Comparison of ENCODE assay signal across 1 cellular context in genomic region chr3:98039322-98040024, GRCh38.
A peak's percentile ranks its signal among the peaks of the same experiment; 100 is the strongest.
TF ChIP-seq lines count a peak whose summit lies in the region.

No MANE protein-coding gene starts in this region.

TF ChIP-seq in HepG2, 621 proteins besides CTCF, POLR2A, EP300 and RAD21 (continued from another document):
- no peak for TF ChIP-seq PRDM4 (CRISPR knock-in tag; IDR thresholded peaks at IDR 0.05; ENCODE audit: borderline replicate concordance)
- TF ChIP-seq ZNF569 (CRISPR knock-in tag; IDR thresholded peaks at IDR 0.05; ENCODE audit: borderline replicate concordance): no peak
- no peak for TF ChIP-seq HMGA1 (CRISPR knock-in tag; conservative IDR thresholded peaks at IDR 0.05)
- no peak for TF ChIP-seq ZNF615 (CRISPR knock-in tag; IDR thresholded peaks at IDR 0.05; ENCODE audit: borderline replicate concordance)
- TF ChIP-seq KLF6 (CRISPR knock-in tag; IDR thresholded peaks at IDR 0.05): 0 out of 2 replicates have a peak, but pooled peaks have one; percentile 51
- TF ChIP-seq ELF3 (CRISPR knock-in tag; IDR thresholded peaks at IDR 0.05): peak; percentile 23; the same call in 1 of the 2 replicates
- TF ChIP-seq, protein P1, sequence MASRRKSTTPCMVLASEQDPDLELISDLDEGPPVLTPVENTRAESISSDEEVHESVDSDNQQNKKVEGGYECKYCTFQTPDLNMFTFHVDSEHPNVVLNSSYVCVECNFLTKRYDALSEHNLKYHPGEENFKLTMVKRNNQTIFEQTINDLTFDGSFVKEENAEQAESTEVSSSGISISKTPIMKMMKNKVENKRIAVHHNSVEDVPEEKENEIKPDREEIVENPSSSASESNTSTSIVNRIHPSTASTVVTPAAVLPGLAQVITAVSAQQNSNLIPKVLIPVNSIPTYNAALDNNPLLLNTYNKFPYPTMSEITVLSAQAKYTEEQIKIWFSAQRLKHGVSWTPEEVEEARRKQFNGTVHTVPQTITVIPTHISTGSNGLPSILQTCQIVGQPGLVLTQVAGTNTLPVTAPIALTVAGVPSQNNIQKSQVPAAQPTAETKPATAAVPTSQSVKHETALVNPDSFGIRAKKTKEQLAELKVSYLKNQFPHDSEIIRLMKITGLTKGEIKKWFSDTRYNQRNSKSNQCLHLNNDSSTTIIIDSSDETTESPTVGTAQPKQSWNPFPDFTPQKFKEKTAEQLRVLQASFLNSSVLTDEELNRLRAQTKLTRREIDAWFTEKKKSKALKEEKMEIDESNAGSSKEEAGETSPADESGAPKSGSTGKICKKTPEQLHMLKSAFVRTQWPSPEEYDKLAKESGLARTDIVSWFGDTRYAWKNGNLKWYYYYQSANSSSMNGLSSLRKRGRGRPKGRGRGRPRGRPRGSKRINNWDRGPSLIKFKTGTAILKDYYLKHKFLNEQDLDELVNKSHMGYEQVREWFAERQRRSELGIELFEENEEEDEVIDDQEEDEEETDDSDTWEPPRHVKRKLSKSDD (CRISPR knock-in tag; IDR thresholded peaks at IDR 0.05; ENCODE audit: low read depth): no peak
- 0 out of 2 replicates have a peak, but pooled peaks have one; percentile 20 for TF ChIP-seq RXRB (CRISPR knock-in tag; IDR thresholded peaks at IDR 0.05; ENCODE audit: borderline replicate concordance)
- TF ChIP-seq SMC3 (IDR thresholded peaks at IDR 0.05; ENCODE audit: low read length): peak; percentile 51
- 0 out of 2 replicates have a peak, but pooled peaks have one; percentile 55 for TF ChIP-seq KLF11 (CRISPR knock-in tag; IDR thresholded peaks at IDR 0.05)
- TF ChIP-seq CENPT (CRISPR knock-in tag; IDR thresholded peaks at IDR 0.05; ENCODE audit: low read depth): no peak
- peak; percentile 18; the same call in 1 of the 2 replicates for TF ChIP-seq DRAP1 (CRISPR knock-in tag; IDR thresholded peaks at IDR 0.05)
- peak; percentile 71 for TF ChIP-seq MAFF (IDR thresholded peaks at IDR 0.05; ENCODE audit: low read depth, low read length)
- no peak for TF ChIP-seq NKX3-1 (CRISPR knock-in tag; IDR thresholded peaks at IDR 0.05)
- TF ChIP-seq FOXA3 (CRISPR knock-in tag; IDR thresholded peaks at IDR 0.05): 0 out of 2 replicates have a peak, but pooled peaks have one; percentile 13
- TF ChIP-seq CREB1 (IDR thresholded peaks at IDR 0.05): peak; percentile 58
- peak; percentile 26 for TF ChIP-seq CREB1 (CRISPR knock-in tag; IDR thresholded peaks at IDR 0.05)
- 0 out of 2 replicates have a peak, but pooled peaks have one; percentile 28 for TF ChIP-seq KDM5A (IDR thresholded peaks at IDR 0.05; ENCODE audit: borderline replicate concordance, low read length)
